Comparison of ENCODE assay signal across 9 cellular contexts in genomic region chr11:65431452-65432132, GRCh38. TPM values are rescaled to one million over a fixed set of nuclear protein-coding genes. Genes with fewer than 3 reads are reported as not detected.
DNase-seq lines count a peak whose midpoint lies in the region; ATAC-seq and TF ChIP-seq lines count a peak whose summit lies in the region.
"Had no signal": no experiment of that assay in that cellular context is flagged by ENCODE, and none has a peak within 500 bp of the region (broad histone marks: within the 10 kb centered on the region; RNA-seq: fewer than 3 reads in every experiment).

No MANE protein-coding gene starts in this region.

- intact Hi-C loops in adrenal gland (cut with DNase I) (no loop called here), right lobe of liver (cut with DNase I) (no loop called here)

- peaks cover 0 to 37% of the 10 kb centered on the region in 2 donors for H3K36me3 ChIP-seq in adrenal gland (replicated peaks in 1 of 2)
- H3K36me3 ChIP-seq in right lobe of liver = peaks cover 0 to 23% (median 11%) of the 10 kb centered on the region in 4 donors

- DNase-seq in A172 (ENCODE audit: low spot score) (peak; percentile 33), adrenal gland (peak in 2 of 7 donors; percentile 10 to 49), right lobe of liver (peak in 1 of 3 donors; percentile 19), amniotic stem cell (lab: John Stamatoyannopoulos, UW) (no peak), NCI-H748 (lab: John Stamatoyannopoulos, UW; ENCODE audit: unreplicated experiment) (no peak), T1000 (lab: John Stamatoyannopoulos, UW) (no peak)
- DNase-seq: NCI-H774 had no signal

- ATAC-seq in HG02798 (IDR thresholded peaks at IDR 0.05; ENCODE audit: poor library complexity, unreplicated experiment) (peak; percentile 22), right lobe of liver (no peak), GM21529 (IDR thresholded peaks at IDR 0.05; ENCODE audit: unreplicated experiment) (no peak)

- WGBS in adrenal gland, 4 donors = 33 to 42% (median 38%) methylated on average over 4 of the region's 4 CpGs
- 8% methylated on average over 4 of the region's 4 CpGs for WGBS in right lobe of liver (ENCODE audit: insufficient coverage, low coverage, low lambda C conversion rate, missing lambda C conversion rate)

- TF ChIP-seq POLR2A in adrenal gland (IDR thresholded peaks at IDR 0.05) (peak in 1 of 2 donors; percentile 70), right lobe of liver (IDR thresholded peaks at IDR 0.05) (peak; percentile 16)

- H3K4me3 ChIP-seq in adrenal gland (peak overlapping the region in 1 of 4 donors; percentile 82), right lobe of liver (peak overlapping the region in 1 of 3 donors; percentile 1)

- no peaks in the 10 kb centered on the region for H3K27me3 ChIP-seq in adrenal gland
- no peaks in the 10 kb centered on the region for H3K27me3 ChIP-seq in right lobe of liver

- H3K27ac ChIP-seq in adrenal gland (peak overlapping the region; percentile 4 to 100 (median 51)), right lobe of liver (peak overlapping the region; percentile 71 to 100 (median 97))

- H3K4me1 ChIP-seq in adrenal gland (replicated peaks in 1 of 2) (peaks cover 38 to 98% of the 10 kb centered on the region in 2 donors), right lobe of liver (peaks cover 0 to 23% (median 11%) of the 10 kb centered on the region in 4 donors)

- H3K9me3 ChIP-seq in adrenal gland (replicated peaks in 1 of 3) (no peaks in the 10 kb centered on the region), right lobe of liver (no peaks in the 10 kb centered on the region)

- TF ChIP-seq CTCF in adrenal gland (IDR thresholded peaks at IDR 0.05) (peak in 2 of 6 experiments; percentile 7 to 10), right lobe of liver (IDR thresholded peaks at IDR 0.05) (no peak)

RNA-seq across cellular contexts. Expression of gene NEAT1, which starts 9.0 kb away (rescaled TPM):
- 20.6 and 28.9 TPM in 2 replicates for total RNA-seq in A172 (2014; rRNA removed; shearing (Covaris generic))
- 1,000 to 10,000 TPM in 3 of 8 donors, 100 to 1,000 TPM in 4, 10 to 100 TPM in 1; 64.3 to 1,661 (median 335) TPM for total RNA-seq in adrenal gland
- polyA plus RNA-seq in adrenal gland = 1,000 to 10,000 TPM in 2 of 3 donors, 100 to 1,000 TPM in 1; 216 to 6,838 (median 2,645) TPM
- 1,000 to 10,000 TPM in 2 of 6 experiments, 100 to 1,000 TPM in 4; 202 to 1,225 (median 767) TPM for total RNA-seq in right lobe of liver

RNA-seq across cellular contexts. Expression of gene FRMD8, which starts 45.2 kb away (rescaled TPM):
- total RNA-seq in A172 (2014; rRNA removed; shearing (Covaris generic)) = 21.5 and 36.9 TPM in 2 replicates
- total RNA-seq in adrenal gland (10 to 100 TPM; 20.6 to 52.1 (median 39.6) TPM), right lobe of liver (10 to 100 TPM in 4 of 6 experiments, 1 to 10 TPM in 2; 7.7 to 17.1 (median 14.3) TPM)
- 10 to 100 TPM in 2 of 3 donors, 1 to 10 TPM in 1; 5.3 to 21.3 (median 20.4) TPM for polyA plus RNA-seq in adrenal gland

RNA-seq across cellular contexts. Expression of gene SLC25A45, which starts 49.1 kb away (rescaled TPM):
- 3.5 and 7.0 TPM in 2 replicates for total RNA-seq in A172 (2014; rRNA removed; shearing (Covaris generic))
- total RNA-seq in adrenal gland (10 to 100 TPM in 1 of 8 donors, 1 to 10 TPM in 7; 1.1 to 12.7 (median 6.7) TPM), right lobe of liver (10 to 100 TPM in 4 of 6 experiments, 1 to 10 TPM in 2; 7.5 to 17.5 (median 12.1) TPM)
- polyA plus RNA-seq in adrenal gland = 10 to 100 TPM in 2 of 3 donors, 1 to 10 TPM in 1; 2.4 to 21.0 (median 14.7) TPM
